ENCODE assay signal across 1 cellular context in the genomic region with DNA sequence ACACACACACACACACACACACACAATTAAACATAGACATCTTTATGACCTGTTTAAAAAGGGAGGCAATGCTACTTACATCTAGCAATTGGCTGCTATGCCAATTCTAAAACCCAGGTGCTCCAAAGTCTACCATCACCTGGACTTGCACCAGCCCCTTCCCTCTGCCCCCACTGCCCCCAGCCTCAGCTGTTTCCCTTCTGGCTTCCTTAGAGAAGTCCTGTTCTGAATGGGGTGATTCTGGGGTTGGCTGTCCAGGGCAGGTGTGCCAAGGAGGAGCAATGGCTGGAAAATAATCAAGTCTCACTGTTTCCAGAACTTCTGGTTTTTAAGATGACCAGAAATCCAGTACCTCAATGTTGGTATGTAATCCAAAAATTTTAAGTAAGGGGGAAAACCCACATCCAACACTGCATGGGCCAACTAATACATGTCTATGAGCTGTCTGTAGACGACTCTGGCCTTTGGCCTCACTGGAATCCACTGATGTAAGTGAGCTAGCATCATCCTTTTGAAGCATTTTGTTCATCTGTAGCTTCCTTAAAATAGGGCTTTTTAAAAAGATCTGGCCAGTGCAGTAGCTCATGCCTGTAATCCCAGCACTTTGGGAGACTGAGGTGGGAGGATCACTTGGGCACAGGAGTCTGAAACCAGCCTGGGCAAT.
TF ChIP-seq lines count a peak whose summit lies in the region.

No MANE protein-coding gene starts in this region.

TF ChIP-seq in IMR-90, 13 proteins besides CTCF, POLR2A, EP300 and RAD21:
- no peak for TF ChIP-seq FOS (IDR thresholded peaks at IDR 0.05; ENCODE audit: low read depth, low read length)
TF ChIP-seq in IMR-90: peak in this region for 0.
